Comparison of ENCODE assay signal across 8 cellular contexts in genomic region chr11:35029979-35030378, GRCh38.
DNase-seq lines count a peak whose midpoint lies in the region; ATAC-seq and TF ChIP-seq lines count a peak whose summit lies in the region.

No MANE protein-coding gene starts in this region.

- H3K4me3 ChIP-seq in SJSA1 (no peak overlapping the region), coronary artery (no peak overlapping the region)

- no peaks in the 10 kb centered on the region for H3K27me3 ChIP-seq in SJSA1 (replicated peaks)

- H3K36me3 ChIP-seq in SJSA1, result no peaks in the 10 kb centered on the region

- H3K4me1 ChIP-seq in SJSA1 (replicated peaks), result peaks cover 28% of the 10 kb centered on the region

- no peak for TF ChIP-seq CTCF in coronary artery (IDR thresholded peaks at IDR 0.05)

- DNase-seq in activated naive CD4-positive, alpha-beta T cell treated with Interleukin-2 at 50 U/mL for 16 hours, result peak; percentile 38
- DNase-seq in activated naive CD4-positive, alpha-beta T cell treated with anti-CD3 and anti-CD28 coated beads, Interleukin-2, amount 50 U/mL, for 16 hours, result no peak
- DNase-seq in SJSA1 (ENCODE audit: low read depth in 1 of 2, low spot score in 2 of 2) (peak; percentile 57 to 61), fibroblast of the conjunctiva (ENCODE audit: low read depth) (peak; percentile 64), NCI-H1092 (lab: John Stamatoyannopoulos, UW) (no peak), coronary artery (ENCODE audit: low spot score) (no peak), NCI-H2029 (lab: John Stamatoyannopoulos, UW) (no peak)

- no peaks in the 10 kb centered on the region for H3K9me3 ChIP-seq in SJSA1 (replicated peaks)

- peak; percentile 83 for ATAC-seq in HG02885 (IDR thresholded peaks at IDR 0.05; ENCODE audit: poor library complexity, unreplicated experiment)

- peak overlapping the region; percentile 78 for H3K27ac ChIP-seq in SJSA1
- H3K27ac ChIP-seq in coronary artery, result no peak overlapping the region

Comparison
In these comparisons a context has a peak if more than half of its experiments do, and no peak if none do; other contexts are left out.
1. DNase-seq: peak in activated naive CD4-positive, alpha-beta T cell treated with Interleukin-2 at 50 U/mL for 16 hours (single experiment), SJSA1 (2 of 2) and fibroblast of the conjunctiva (single experiment); none in activated naive CD4-positive, alpha-beta T cell treated with anti-CD3 and anti-CD28 coated beads, Interleukin-2, amount 50 U/mL, for 16 hours (single experiment), NCI-H1092 (single experiment), coronary artery (single experiment) and NCI-H2029 (single experiment).